Comparison of ENCODE assay signal across 26 cellular contexts in the genomic region with DNA sequence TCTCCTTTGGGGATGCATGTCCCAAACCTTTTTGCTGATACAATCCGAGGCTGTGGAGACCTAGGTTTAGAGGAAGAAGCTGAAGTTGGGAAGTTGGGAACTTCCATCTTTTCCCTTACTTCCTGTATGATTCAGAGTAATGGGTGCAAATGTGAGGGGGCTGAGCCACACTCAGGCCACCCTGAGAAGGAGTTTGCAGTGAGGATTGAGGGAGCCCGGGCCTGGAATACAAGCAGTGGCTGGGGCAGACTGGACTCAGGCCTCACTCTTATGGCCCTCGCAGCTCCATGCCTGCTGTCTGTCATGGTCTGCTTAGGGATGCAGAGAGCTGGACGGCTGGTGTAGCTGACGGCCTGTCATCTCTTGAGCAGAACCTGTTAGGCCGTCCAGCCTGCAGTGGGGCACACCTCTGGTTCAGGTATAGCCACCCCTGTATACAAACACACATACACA.
"Had no signal": no experiment of that assay in that cellular context is flagged by ENCODE, and none has a peak within 500 bp of the region (broad histone marks: within the 10 kb centered on the region; RNA-seq: fewer than 3 reads in every experiment).

No MANE protein-coding gene starts in this region.

- H3K4me1 ChIP-seq: pancreas, psoas muscle, right atrium auricular region, testis had no signal

- H3K4me3 Mint-ChIP-seq: activated B cell treated with CpG ODN at 0.5 μM for 24 hours; activated naive CD8-positive, alpha-beta T cell treated with anti-CD3 and anti-CD28 coated beads, Interleukin-2, amount 10 ng/mL, durations not matched to agents 7 days and 5 days; activated T-cell treated with anti-CD3 and anti-CD28 coated beads, Interleukin-2, amount 50 U/mL, for 4 hours; naive thymus-derived CD8-positive, alpha-beta T cell; stimulated activated naive B cell treated with anti-CD40 and anti-IgM and Interleukin-4, amounts not matched to agents 10 μg/mL and 1 μg/mL and 100 μg/mL, for 72 hours; T-helper 1 cell treated with Interleukin-12 subunit alpha and Interleukin-12 subunit beta and Interleukin-4 antibody, amounts not matched to agents 30 μg/mL and 1 μg/mL, for 36 hours had no signal

- H3K27me3 Mint-ChIP-seq: naive thymus-derived CD8-positive, alpha-beta T cell had no signal

- H3K9me3 Mint-ChIP-seq: activated B cell treated with CpG ODN at 0.5 μM for 24 hours; activated naive CD8-positive, alpha-beta T cell treated with anti-CD3 and anti-CD28 coated beads, Interleukin-2, amount 10 ng/mL, durations not matched to agents 7 days and 5 days; activated T-cell treated with anti-CD3 and anti-CD28 coated beads, Interleukin-2, amount 50 U/mL, for 4 hours; naive thymus-derived CD8-positive, alpha-beta T cell; stimulated activated naive B cell treated with anti-CD40 and anti-IgM and Interleukin-4, amounts not matched to agents 10 μg/mL and 1 μg/mL and 100 μg/mL, for 72 hours; T-helper 1 cell treated with Interleukin-12 subunit alpha and Interleukin-12 subunit beta and Interleukin-4 antibody, amounts not matched to agents 30 μg/mL and 1 μg/mL, for 36 hours had no signal

- FAIRE-seq: kidney, pancreas had no signal

- H3K36me3 ChIP-seq: pancreas, right atrium auricular region, upper lobe of left lung had no signal

- H3K36me3 Mint-ChIP-seq: activated naive CD8-positive, alpha-beta T cell treated with anti-CD3 and anti-CD28 coated beads, Interleukin-2, amount 10 ng/mL, durations not matched to agents 7 days and 5 days; naive thymus-derived CD8-positive, alpha-beta T cell; stimulated activated naive B cell treated with anti-CD40 and anti-IgM and Interleukin-4, amounts not matched to agents 10 μg/mL and 1 μg/mL and 100 μg/mL, for 72 hours had no signal

- H3K9me3 ChIP-seq: pancreas, psoas muscle, right atrium auricular region, testis, upper lobe of left lung had no signal

- H3K27ac Mint-ChIP-seq: activated B cell treated with CpG ODN at 0.5 μM for 24 hours; activated naive CD8-positive, alpha-beta T cell treated with anti-CD3 and anti-CD28 coated beads, Interleukin-2, amount 10 ng/mL, durations not matched to agents 7 days and 5 days; naive thymus-derived CD8-positive, alpha-beta T cell; stimulated activated naive B cell treated with anti-CD40 and anti-IgM and Interleukin-4, amounts not matched to agents 10 μg/mL and 1 μg/mL and 100 μg/mL, for 72 hours; T-helper 1 cell treated with Interleukin-12 subunit alpha and Interleukin-12 subunit beta and Interleukin-4 antibody, amounts not matched to agents 30 μg/mL and 1 μg/mL, for 36 hours had no signal

- ATAC-seq: activated T-cell treated with anti-CD3 and anti-CD28 coated beads, Interleukin-2, amount 50 U/mL, for 4 hours; foreskin keratinocyte; left lobe of liver; naive thymus-derived CD8-positive, alpha-beta T cell; pancreas; psoas muscle; stimulated activated naive B cell treated with anti-CD40 and anti-IgM and Interleukin-4, amounts not matched to agents 10 μg/mL and 1 μg/mL and 100 μg/mL, for 72 hours had no signal

- H3K27ac ChIP-seq: coronary artery, epithelial cell of prostate, foreskin keratinocyte, pancreas, psoas muscle, right atrium auricular region, testis, upper lobe of left lung had no signal

- DNase-seq: activated B cell treated with CpG ODN at 0.5 μM for 24 hours; activated CD4-positive, alpha-beta T cell treated with anti-CD3 and anti-CD28 coated beads for 4 hours; activated CD4-positive, alpha-beta T cell treated with anti-CD3 and anti-CD28 coated beads, Interleukin-2, amount 50 U/mL, for 48 hours; activated CD8-positive, alpha-beta memory T cell treated with anti-CD3 and anti-CD28 coated beads, Interleukin-2, amount 50 U/mL, for 48 hours; activated naive CD4-positive, alpha-beta T cell treated with Interleukin-2 at 50 U/mL for 16 hours; activated naive CD8-positive, alpha-beta T cell treated with anti-CD3 and anti-CD28 coated beads, Interleukin-2, amount 10 ng/mL, durations not matched to agents 7 days and 5 days; activated T-cell treated with anti-CD3 and anti-CD28 coated beads, Interleukin-2, amount 50 U/mL, for 4 hours; amygdala; cerebellar nuclear complex; kidney; naive thymus-derived CD8-positive, alpha-beta T cell; pancreas; psoas muscle; stimulated activated CD4-positive, alpha-beta T cell treated with anti-CD3 and anti-CD28 coated beads, Interleukin-15, amount 100 ng/mL, for 24 hours; stimulated activated CD8-positive, alpha-beta memory T cell treated with anti-CD3 and anti-CD28 coated beads, Interleukin-4, amount 100 ng/mL, for 48 hours; stimulated activated naive B cell treated with anti-CD40 and anti-IgM and Interleukin-4, amounts not matched to agents 10 μg/mL and 1 μg/mL and 100 μg/mL, for 72 hours; testis; upper lobe of left lung had no signal

- H3K27me3 ChIP-seq: pancreas, right atrium auricular region, testis, upper lobe of left lung had no signal

- H3K4me3 ChIP-seq: coronary artery, lung, pancreas, psoas muscle, right atrium auricular region, skin epidermis, testis, upper lobe of left lung had no signal
